In genomic region chr1:160375788-160376524, GRCh38 we compare ENCODE assay signal across 9 cellular contexts. TPM values are rescaled to one million over a fixed set of nuclear protein-coding genes. Genes with fewer than 3 reads are reported as not detected.
A peak's percentile ranks its signal among the peaks of the same experiment; 100 is the strongest.
DNase-seq lines count a peak whose midpoint lies in the region; ATAC-seq and TF ChIP-seq lines count a peak whose summit lies in the region.
"Had no signal": no experiment of that assay in that cellular context is flagged by ENCODE, and none has a peak within 500 bp of the region (broad histone marks: within the 10 kb centered on the region; RNA-seq: fewer than 3 reads in every experiment).

No MANE protein-coding gene starts in this region.

- ATAC-seq in HG02973 (IDR thresholded peaks at IDR 0.05; ENCODE audit: unreplicated experiment), result no peak

- no peak for TF ChIP-seq CTCF in neural crest cell (conservative IDR thresholded peaks at IDR 0.05)

- DNase-seq in DMS153 (lab: John Stamatoyannopoulos, UW), result peak; percentile 6
- no peak for DNase-seq in DMS153 treated with DMSO at 0.1 percent for 48 hours (lab: John Stamatoyannopoulos, UW; ENCODE audit: unreplicated experiment)
- DNase-seq in NCI-H146 (lab: John Stamatoyannopoulos, UW), result peak; percentile 68
- no peak for DNase-seq in neural crest cell (ENCODE audit: low read depth, low spot score)
- no peak for DNase-seq in NCI-H226
- DNase-seq in NCI-H510A (lab: John Stamatoyannopoulos, UW), result no peak

- peak overlapping the region; percentile 58 for H3K4me3 Mint-ChIP-seq in dendritic cell treated with granulocyte-macrophage colony-stimulating factor and Interleukin-4, amounts not matched to agents 40 ng/mL and 50 ng/mL, for 4 days
- peak overlapping the region; percentile 65 for H3K4me3 Mint-ChIP-seq in neural crest cell

- peak overlapping the region; percentile 83 for H3K27ac Mint-ChIP-seq in dendritic cell treated with granulocyte-macrophage colony-stimulating factor and Interleukin-4, amounts not matched to agents 40 ng/mL and 50 ng/mL, for 4 days
- H3K27ac Mint-ChIP-seq in neural crest cell (ENCODE audit: unreplicated experiment), result peak overlapping the region; percentile 98

- H3K36me3 Mint-ChIP-seq in dendritic cell treated with granulocyte-macrophage colony-stimulating factor and Interleukin-4, amounts not matched to agents 40 ng/mL and 50 ng/mL, for 4 days (ENCODE audit: low read depth), result no peaks in the 10 kb centered on the region
- H3K36me3 Mint-ChIP-seq in neural crest cell (ENCODE audit: low read depth), result no peaks in the 10 kb centered on the region

- intact Hi-C loops in dendritic cell treated with granulocyte-macrophage colony-stimulating factor and Interleukin-4, amounts not matched to agents 40 ng/mL and 50 ng/mL, for 4 days (cut with micrococcal nuclease), result loop anchor here (1.0 to 10.0 kb wide), 6 partner anchors 21 to 274 kb away; no protein-coding TSS in a partner anchor

- peaks cover 73% of the 10 kb centered on the region for H3K4me1 Mint-ChIP-seq in dendritic cell treated with granulocyte-macrophage colony-stimulating factor and Interleukin-4, amounts not matched to agents 40 ng/mL and 50 ng/mL, for 4 days (ENCODE audit: low read depth)
- H3K4me1 Mint-ChIP-seq in neural crest cell, result peaks cover 41% of the 10 kb centered on the region

- H3K9me3 Mint-ChIP-seq in dendritic cell treated with granulocyte-macrophage colony-stimulating factor and Interleukin-4, amounts not matched to agents 40 ng/mL and 50 ng/mL, for 4 days, result no peaks in the 10 kb centered on the region
- no peaks in the 10 kb centered on the region for H3K9me3 Mint-ChIP-seq in neural crest cell

- peaks cover 1% of the 10 kb centered on the region for H3K27me3 Mint-ChIP-seq in dendritic cell treated with granulocyte-macrophage colony-stimulating factor and Interleukin-4, amounts not matched to agents 40 ng/mL and 50 ng/mL, for 4 days
- H3K27me3 Mint-ChIP-seq in neural crest cell (ENCODE audit: low read depth), result no peaks in the 10 kb centered on the region

RNA-seq across cellular contexts. Expression of gene NHLH1, which starts 9.1 kb away (rescaled TPM):
- 10.0 and 10.6 TPM in 2 replicates for total RNA-seq in neural crest cell
- total RNA-seq: mononuclear cell had no signal

RNA-seq across cellular contexts. Expression of gene VANGL2, which starts 24.4 kb away (rescaled TPM):
- 106 and 109 TPM in 2 replicates for total RNA-seq in neural crest cell

RNA-seq across cellular contexts. Expression of gene NCSTN, which starts 32.8 kb away (rescaled TPM):
- total RNA-seq in neural crest cell, result 83.1 and 98.8 TPM in 2 replicates

RNA-seq across cellular contexts. Expression of gene COPA, which starts 32.9 kb away (rescaled TPM):
- 123 and 124 TPM in 2 replicates for total RNA-seq in neural crest cell

Comparison
In these comparisons a context has a peak if more than half of its experiments do, and no peak if none do; other contexts are left out.
1. DNase-seq: peak in DMS153 (single experiment) and NCI-H146 (single experiment); none in DMS153 treated with DMSO at 0.1 percent for 48 hours (single experiment), neural crest cell (single experiment), NCI-H226 (single experiment) and NCI-H510A (single experiment).